In the genomic region with DNA sequence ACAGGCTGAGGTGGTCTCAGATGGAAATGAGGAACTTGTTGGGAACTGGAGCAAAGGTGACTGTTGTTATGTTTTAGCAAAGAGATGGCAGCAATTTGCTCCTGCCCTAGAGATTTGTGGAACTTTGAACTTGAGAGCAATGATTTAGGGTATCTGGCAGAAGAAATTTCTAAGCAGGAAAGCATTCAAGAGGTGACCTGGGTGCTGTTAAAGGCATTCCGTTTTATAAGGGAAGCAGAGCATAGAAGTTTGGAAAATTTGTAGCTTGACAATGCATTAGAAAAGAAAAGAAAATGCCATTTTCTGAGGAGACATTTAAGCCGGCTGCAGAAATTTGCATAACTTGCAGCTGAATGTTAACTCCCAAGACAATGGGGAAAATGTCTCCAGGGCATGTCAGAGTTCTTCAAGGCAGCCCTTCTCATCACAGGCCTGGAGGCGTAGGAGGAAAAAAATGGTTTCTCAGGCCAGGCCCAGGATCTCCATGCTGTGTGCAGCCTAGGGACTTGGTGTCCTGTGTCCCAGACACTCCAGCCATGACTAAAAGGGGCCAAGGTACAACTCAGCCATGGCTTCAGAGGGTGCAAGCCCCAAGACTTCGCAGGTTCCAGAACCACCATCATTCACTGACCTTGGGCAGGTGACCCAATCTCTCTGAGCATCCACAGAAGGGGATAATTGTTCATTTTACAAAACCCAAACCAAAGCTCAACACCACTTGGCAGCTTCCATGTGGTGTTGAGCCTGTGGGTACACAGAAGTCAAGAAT, we compare ENCODE assay signal across 9 cellular contexts. TPM values are rescaled to one million over a fixed set of nuclear protein-coding genes. Genes with fewer than 3 reads are reported as not detected.
DNase-seq lines count a peak whose midpoint lies in the region; ATAC-seq, FAIRE-seq and TF ChIP-seq lines count a peak whose summit lies in the region.
"Not testable (repeated sequence)": the region's sequence is repeated elsewhere in the genome, so short reads cannot be mapped to it uniquely, and the experiment has no call there.
"Had no signal": no experiment of that assay in that cellular context is flagged by ENCODE, and none has a peak within 500 bp of the region (broad histone marks: within the 10 kb centered on the region; RNA-seq: fewer than 3 reads in every experiment).

No MANE protein-coding gene starts in this region.

- not testable (repeated sequence) for H3K9ac ChIP-seq in astrocyte (ENCODE audit: low read length); subcutaneous abdominal adipose tissue (ENCODE audit: low read length in 5 of 5)

- H3K4me2 ChIP-seq in astrocyte (ENCODE audit: low read length): peak overlapping the region; percentile 66

- peaks cover 99% of the 10 kb centered on the region for H3K79me2 ChIP-seq in astrocyte (ENCODE audit: insufficient read depth, low read length)

- not testable (repeated sequence) for TF ChIP-seq CTCF in 22Rv1 (IDR thresholded peaks at IDR 0.05); astrocyte (IDR thresholded peaks at IDR 0.05; ENCODE audit: insufficient read depth, low read depth, low read length); endothelial cell (IDR thresholded peaks at IDR 0.05; ENCODE audit: unreplicated experiment)

- not testable (repeated sequence) for H3K4me3 Mint-ChIP-seq in astrocyte (ENCODE audit: unreplicated experiment); endothelial cell (ENCODE audit: unreplicated experiment); natural killer cell treated with Interleukin-12 subunit alpha and Interleukin-12 subunit beta and Interleukin-15 and Interleukin-18, amount 100 ng/mL, for 72 hours

- H3K27me3 Mint-ChIP-seq in astrocyte (ENCODE audit: low read depth, unreplicated experiment); endothelial cell (ENCODE audit: unreplicated experiment); natural killer cell treated with Interleukin-12 subunit alpha and Interleukin-12 subunit beta and Interleukin-15 and Interleukin-18, amount 100 ng/mL, for 72 hours: not testable (repeated sequence)

- H3K4me3 ChIP-seq in HAP-1; astrocyte (ENCODE audit: insufficient read depth, low read depth, low read length); subcutaneous abdominal adipose tissue (ENCODE audit: low read depth in 1 of 5, low read length in 5 of 5): not testable (repeated sequence)

- H3K4me1 ChIP-seq in HAP-1: peaks cover 27% of the 10 kb centered on the region
- H3K4me1 ChIP-seq in astrocyte (ENCODE audit: insufficient read depth, low read length): peaks cover 24% of the 10 kb centered on the region
- H3K4me1 ChIP-seq in subcutaneous abdominal adipose tissue (ENCODE audit: control insufficient read depth in 5 of 5, insufficient read depth in 5 of 5, low read length in 5 of 5): peaks cover 25 to 98% (median 96%) of the 10 kb centered on the region in 5 donors

- peaks cover 16% of the 10 kb centered on the region for H3K9me3 ChIP-seq in HAP-1
- not testable (repeated sequence) for H3K9me3 ChIP-seq in astrocyte (ENCODE audit: insufficient read depth, low read depth, low read length); subcutaneous abdominal adipose tissue (ENCODE audit: control insufficient read depth in 5 of 5, low read length in 5 of 5)

- not testable (repeated sequence) for FAIRE-seq in astrocyte (lab: Jason Lieb, UNC)

- H3K27me3 ChIP-seq in HAP-1 (ENCODE audit: low read depth); astrocyte (ENCODE audit: insufficient read depth, low read length); subcutaneous abdominal adipose tissue (ENCODE audit: control insufficient read depth in 5 of 5, insufficient read depth in 4 of 5, low read length in 5 of 5): not testable (repeated sequence)

- H3K9me3 Mint-ChIP-seq in astrocyte (ENCODE audit: unreplicated experiment): peaks cover 13% of the 10 kb centered on the region
- not testable (repeated sequence) for H3K9me3 Mint-ChIP-seq in endothelial cell (ENCODE audit: unreplicated experiment); natural killer cell treated with Interleukin-12 subunit alpha and Interleukin-12 subunit beta and Interleukin-15 and Interleukin-18, amount 100 ng/mL, for 72 hours

- not testable (repeated sequence) for H3K36me3 ChIP-seq in HAP-1 (replicated peaks); astrocyte (ENCODE audit: insufficient read depth, low read length)
- peaks cover 0 to 24% (median 13%) of the 10 kb centered on the region in 5 donors for H3K36me3 ChIP-seq in subcutaneous abdominal adipose tissue (ENCODE audit: control insufficient read depth in 5 of 5, insufficient read depth in 5 of 5, low read length in 5 of 5)

- ATAC-seq in left lobe of liver; natural killer cell treated with Interleukin-12 subunit alpha and Interleukin-12 subunit beta and Interleukin-15 and Interleukin-18, amount 100 ng/mL, for 72 hours: not testable (repeated sequence)

- H4K20me1 ChIP-seq in astrocyte (ENCODE audit: insufficient read depth, low read length): peaks cover 100% of the 10 kb centered on the region

- H3K27ac Mint-ChIP-seq in astrocyte (ENCODE audit: unreplicated experiment); natural killer cell treated with Interleukin-12 subunit alpha and Interleukin-12 subunit beta and Interleukin-15 and Interleukin-18, amount 100 ng/mL, for 72 hours: not testable (repeated sequence)
- peak overlapping the region; percentile 8 for H3K27ac Mint-ChIP-seq in endothelial cell (ENCODE audit: unreplicated experiment)

- in situ Hi-C loops in HAP-1 (cut with MboI; ENCODE audit: low sequenced_read_pairs): not testable (repeated sequence)

- peaks cover 55% of the 10 kb centered on the region for H3K4me1 Mint-ChIP-seq in astrocyte (ENCODE audit: low read depth, unreplicated experiment)
- not testable (repeated sequence) for H3K4me1 Mint-ChIP-seq in endothelial cell (ENCODE audit: unreplicated experiment); natural killer cell treated with Interleukin-12 subunit alpha and Interleukin-12 subunit beta and Interleukin-15 and Interleukin-18, amount 100 ng/mL, for 72 hours (ENCODE audit: low read depth in 2 of 2)

- peak overlapping the region; percentile 100 for H3K27ac ChIP-seq in 22Rv1
- H3K27ac ChIP-seq in astrocyte (ENCODE audit: low read depth, low read length): not testable (repeated sequence)
- peak overlapping the region; percentile 75 for H3K27ac ChIP-seq in subcutaneous abdominal adipose tissue (ENCODE audit: low read depth, low read length)

- H2AFZ ChIP-seq in astrocyte (ENCODE audit: low read depth, low read length): not testable (repeated sequence)

- H3K36me3 Mint-ChIP-seq in astrocyte (ENCODE audit: low read depth, unreplicated experiment) (peaks cover 40% of the 10 kb centered on the region), endothelial cell (ENCODE audit: low read depth, unreplicated experiment) (peaks cover 30% of the 10 kb centered on the region)
- not testable (repeated sequence) for H3K36me3 Mint-ChIP-seq in natural killer cell treated with Interleukin-12 subunit alpha and Interleukin-12 subunit beta and Interleukin-15 and Interleukin-18, amount 100 ng/mL, for 72 hours

- DNase-seq in HAP-1 (ENCODE audit: low spot score in 2 of 2) (peak; percentile 75 to 78), RPMI7951 (ENCODE audit: low read depth) (peak; percentile 33), left lobe of liver (ENCODE audit: low spot score) (peak; percentile 50)
- not testable (repeated sequence) for DNase-seq in astrocyte (ENCODE audit: low read depth); endothelial cell (ENCODE audit: low spot score)
- DNase-seq in natural killer cell treated with Interleukin-12 subunit alpha and Interleukin-12 subunit beta and Interleukin-15 and Interleukin-18, amount 100 ng/mL, for 72 hours (ENCODE audit: low spot score): peak; percentile 10

RNA-seq across cellular contexts. Expression of a gene that starts 8.0 kb away (rescaled TPM):
- 45.2 and 52.2 TPM in 2 replicates for total RNA-seq in RPMI7951 (2014; rRNA removed; shearing (Covaris generic))
- total RNA-seq in astrocyte: 57.9 and 69.6 TPM in 2 replicates
- total RNA-seq in endothelial cell (ENCODE audit: unreplicated experiment): 29.9 TPM
- 547 TPM for total RNA-seq in left lobe of liver
- not detected for total RNA-seq in natural killer cell treated with Interleukin-12 subunit alpha and Interleukin-12 subunit beta and Interleukin-15 and Interleukin-18, amount 100 ng/mL, for 72 hours
- total RNA-seq: CD4-positive, alpha-beta memory T cell had no signal

Comparison
In these comparisons a context has a peak if more than half of its experiments do, and no peak if none do; other contexts are left out.
1. RNA of a gene that starts 8.0 kb away (total RNA-seq): 547 TPM in left lobe of liver (single experiment), 57.9 to 69.6 TPM in astrocyte, 45.2 to 52.2 TPM in RPMI7951 and 29.9 TPM in endothelial cell (single experiment); not detected in natural killer cell treated with Interleukin-12 subunit alpha and Interleukin-12 subunit beta and Interleukin-15 and Interleukin-18, amount 100 ng/mL, for 72 hours; every median in the first group is over 10 times any median in the second.